26 cellular contexts compared by ENCODE assay signal in the genomic region with DNA sequence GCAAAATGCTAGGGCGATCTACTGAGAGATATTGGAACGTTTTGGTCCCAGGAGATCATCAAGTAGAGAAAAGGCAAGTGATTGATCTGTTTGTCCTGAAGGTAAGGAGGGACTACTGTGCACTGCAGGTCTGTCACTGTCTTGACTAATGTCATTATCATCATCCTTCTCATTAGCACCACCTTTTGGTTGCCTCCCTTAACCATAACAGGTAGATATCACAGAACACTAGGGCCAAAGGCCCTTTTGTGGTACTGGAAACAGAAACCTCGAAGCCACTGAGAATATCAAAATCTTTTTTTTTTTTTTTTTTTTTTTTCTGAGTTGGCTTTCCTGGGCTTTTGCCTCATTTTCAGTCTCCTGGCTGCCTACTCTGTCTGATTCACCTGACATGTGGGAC.
DNase-seq lines count a peak whose midpoint lies in the region; ATAC-seq and TF ChIP-seq lines count a peak whose summit lies in the region.
"Had no signal": no experiment of that assay in that cellular context is flagged by ENCODE, and none has a peak within 500 bp of the region (broad histone marks: within the 10 kb centered on the region; RNA-seq: fewer than 3 reads in every experiment).

No MANE protein-coding gene starts in this region.

- H3K36me3 ChIP-seq in SU-DHL-6 (ENCODE audit: low read length), result no peaks in the 10 kb centered on the region
- H3K36me3 ChIP-seq: cardiac muscle cell, neutrophil, Peyer's patch, vagina had no signal

- CTCF ChIA-PET in activated CD8-positive, alpha-beta memory T cell treated with anti-CD3 and anti-CD28 coated beads, Interleukin-2, amount 10 ng/mL, durations not matched to agents 7 days and 5 days (lab: Charles Lee), result no interaction called here

- no peaks in the 10 kb centered on the region for H3K79me2 ChIP-seq in SU-DHL-6 (ENCODE audit: insufficient read depth, low read length)

- H3K9me2 ChIP-seq in SU-DHL-6 (replicated peaks; ENCODE audit: insufficient read depth, low read length), result no peaks in the 10 kb centered on the region

- H4K20me1 ChIP-seq in SU-DHL-6 (ENCODE audit: low read depth, low read length), result no peaks in the 10 kb centered on the region

- H2AFZ ChIP-seq in SU-DHL-6 (ENCODE audit: low read depth, low read length, severe bottlenecking), result no peak overlapping the region

- ATAC-seq in GM19463 (IDR thresholded peaks at IDR 0.05; ENCODE audit: unreplicated experiment) (peak; percentile 55), HG03066 (IDR thresholded peaks at IDR 0.05; ENCODE audit: low read depth, unreplicated experiment) (peak; percentile 65)
- no peak for ATAC-seq in activated CD8-positive, alpha-beta memory T cell treated with anti-CD3 and anti-CD28 coated beads, Interleukin-2, amount 10 ng/mL, durations not matched to agents 7 days and 5 days
- no peak for ATAC-seq in natural killer cell treated with Interleukin-12 subunit alpha and Interleukin-12 subunit beta and Interleukin-15 and Interleukin-18, amount 100 ng/mL, for 72 hours
- ATAC-seq: activated T-cell treated with anti-CD3 and anti-CD28 coated beads, Interleukin-2, amount 50 U/mL, for 72 hours; stimulated activated memory B cell treated with anti-CD40 and anti-IgM and Interleukin-4, amounts not matched to agents 10 μg/mL and 1 μg/mL and 100 μg/mL, for 72 hours had no signal

- H3K4me2 ChIP-seq in SU-DHL-6 (ENCODE audit: low read depth, low read length, poor library complexity, severe bottlenecking), result no peak overlapping the region
- H3K4me2 ChIP-seq: smooth muscle cell had no signal

- TF ChIP-seq CTCF in GM12865 (IDR thresholded peaks at IDR 0.05; ENCODE audit: insufficient read depth, low read depth, low read length, missing control alignments) (no peak), SU-DHL-6 (IDR thresholded peaks at IDR 0.05; ENCODE audit: insufficient read depth, low read length, poor library complexity, severe bottlenecking) (no peak)

- H3K27ac ChIP-seq in SU-DHL-6 (ENCODE audit: low read depth, low read length), result peak overlapping the region; percentile 52
- H3K27ac ChIP-seq: cardiac muscle cell, neutrophil, Peyer's patch, vagina had no signal

- peaks cover 3% of the 10 kb centered on the region for H3K27me3 Mint-ChIP-seq in activated CD8-positive, alpha-beta memory T cell treated with anti-CD3 and anti-CD28 coated beads, Interleukin-2, amount 10 ng/mL, durations not matched to agents 7 days and 5 days
- H3K27me3 Mint-ChIP-seq in natural killer cell treated with Interleukin-12 subunit alpha and Interleukin-12 subunit beta and Interleukin-15 and Interleukin-18, amount 100 ng/mL, for 72 hours, result no peaks in the 10 kb centered on the region

- no peak overlapping the region for H3K4me3 Mint-ChIP-seq in activated CD8-positive, alpha-beta memory T cell treated with anti-CD3 and anti-CD28 coated beads, Interleukin-2, amount 10 ng/mL, durations not matched to agents 7 days and 5 days
- no peak overlapping the region for H3K4me3 Mint-ChIP-seq in natural killer cell treated with Interleukin-12 subunit alpha and Interleukin-12 subunit beta and Interleukin-15 and Interleukin-18, amount 100 ng/mL, for 72 hours
- H3K4me3 Mint-ChIP-seq: activated naive CD4-positive, alpha-beta T cell treated with anti-CD3 and anti-CD28 coated beads, Interleukin-2, amount 50 U/mL, for 24 hours; activated T-cell treated with anti-CD3 and anti-CD28 coated beads, Interleukin-2, amount 50 U/mL, for 72 hours; HFFc6; stimulated activated memory B cell treated with anti-CD40 and anti-IgM and Interleukin-4, amounts not matched to agents 10 μg/mL and 1 μg/mL and 100 μg/mL, for 72 hours; T-helper 1 cell treated with Interleukin-12 subunit alpha and Interleukin-12 subunit beta and Interleukin-4 antibody, amounts not matched to agents 30 μg/mL and 1 μg/mL, for 36 hours had no signal

- H3K9me3 ChIP-seq in SU-DHL-6 (ENCODE audit: insufficient read depth, low read length), result no peaks in the 10 kb centered on the region
- H3K9me3 ChIP-seq: neutrophil, Peyer's patch, vagina had no signal

- no peaks in the 10 kb centered on the region for H3K9me3 Mint-ChIP-seq in activated CD8-positive, alpha-beta memory T cell treated with anti-CD3 and anti-CD28 coated beads, Interleukin-2, amount 10 ng/mL, durations not matched to agents 7 days and 5 days (ENCODE audit: low read depth)
- H3K9me3 Mint-ChIP-seq in natural killer cell treated with Interleukin-12 subunit alpha and Interleukin-12 subunit beta and Interleukin-15 and Interleukin-18, amount 100 ng/mL, for 72 hours, result peaks cover 5% of the 10 kb centered on the region
- H3K9me3 Mint-ChIP-seq: activated naive CD4-positive, alpha-beta T cell treated with anti-CD3 and anti-CD28 coated beads, Interleukin-2, amount 50 U/mL, for 24 hours; HFFc6; stimulated activated memory B cell treated with anti-CD40 and anti-IgM and Interleukin-4, amounts not matched to agents 10 μg/mL and 1 μg/mL and 100 μg/mL, for 72 hours; T-helper 1 cell treated with Interleukin-12 subunit alpha and Interleukin-12 subunit beta and Interleukin-4 antibody, amounts not matched to agents 30 μg/mL and 1 μg/mL, for 36 hours had no signal

- H3K4me3 ChIP-seq in GM12865 (ENCODE audit: low read depth, low read length) (no peak overlapping the region), SU-DHL-6 (ENCODE audit: insufficient read depth, low read length, poor library complexity, severe bottlenecking) (no peak overlapping the region)
- H3K4me3 ChIP-seq: cardiac muscle cell, Peyer's patch, smooth muscle cell, vagina had no signal

- no peaks in the 10 kb centered on the region for H3K4me1 Mint-ChIP-seq in activated CD8-positive, alpha-beta memory T cell treated with anti-CD3 and anti-CD28 coated beads, Interleukin-2, amount 10 ng/mL, durations not matched to agents 7 days and 5 days
- H3K4me1 Mint-ChIP-seq in natural killer cell treated with Interleukin-12 subunit alpha and Interleukin-12 subunit beta and Interleukin-15 and Interleukin-18, amount 100 ng/mL, for 72 hours (ENCODE audit: low read depth in 2 of 2), result no peaks in the 10 kb centered on the region
- H3K4me1 Mint-ChIP-seq: activated naive CD4-positive, alpha-beta T cell treated with anti-CD3 and anti-CD28 coated beads, Interleukin-2, amount 50 U/mL, for 24 hours; stimulated activated memory B cell treated with anti-CD40 and anti-IgM and Interleukin-4, amounts not matched to agents 10 μg/mL and 1 μg/mL and 100 μg/mL, for 72 hours had no signal

- no peak overlapping the region for H3K9ac ChIP-seq in SU-DHL-6 (ENCODE audit: low read length)

- no peaks in the 10 kb centered on the region for H3K27me3 ChIP-seq in SU-DHL-6 (ENCODE audit: low read length)
- H3K27me3 ChIP-seq: cardiac muscle cell, neutrophil, Peyer's patch, vagina had no signal

- H3F3A ChIP-seq in SU-DHL-6 (ENCODE audit: insufficient read depth), result no peaks in the 10 kb centered on the region

- DNase-seq in GM12865 (ENCODE audit: low read depth), result peak; percentile 13
- DNase-seq in activated CD8-positive, alpha-beta memory T cell treated with anti-CD3 and anti-CD28 coated beads, Interleukin-2, amount 10 ng/mL, durations not matched to agents 7 days and 5 days, result no peak
- DNase-seq in activated naive CD4-positive, alpha-beta T cell treated with Interleukin-2 at 50 U/mL for 16 hours, result no peak
- no peak for DNase-seq in natural killer cell treated with Interleukin-12 subunit alpha and Interleukin-12 subunit beta and Interleukin-15 and Interleukin-18, amount 100 ng/mL, for 72 hours (ENCODE audit: low spot score)
- no peak for DNase-seq in mucosa of gallbladder (ENCODE audit: low spot score)
- DNase-seq: activated CD4-positive, alpha-beta T cell treated with anti-CD3 and anti-CD28 coated beads for 48 hours; activated T-cell treated with anti-CD3 and anti-CD28 coated beads, Interleukin-2, amount 50 U/mL, for 72 hours; anterior cingulate cortex; cortex of kidney; GDM1; HFFc6; NCI-H1048; NCI-H2029 treated with DMSO at 0.1 percent for 48 hours; NCI-H345; NK-92 treated with Interleukin-12 subunit alpha and Interleukin-12 subunit beta, amount 100 ng/mL, for 24 hours; Peyer's patch had no signal

- no peak overlapping the region for H3K27ac Mint-ChIP-seq in activated CD8-positive, alpha-beta memory T cell treated with anti-CD3 and anti-CD28 coated beads, Interleukin-2, amount 10 ng/mL, durations not matched to agents 7 days and 5 days
- H3K27ac Mint-ChIP-seq in natural killer cell treated with Interleukin-12 subunit alpha and Interleukin-12 subunit beta and Interleukin-15 and Interleukin-18, amount 100 ng/mL, for 72 hours, result no peak overlapping the region
- H3K27ac Mint-ChIP-seq: activated naive CD4-positive, alpha-beta T cell treated with anti-CD3 and anti-CD28 coated beads, Interleukin-2, amount 50 U/mL, for 24 hours; activated T-cell treated with anti-CD3 and anti-CD28 coated beads, Interleukin-2, amount 50 U/mL, for 72 hours; HFFc6; stimulated activated memory B cell treated with anti-CD40 and anti-IgM and Interleukin-4, amounts not matched to agents 10 μg/mL and 1 μg/mL and 100 μg/mL, for 72 hours; T-helper 1 cell treated with Interleukin-12 subunit alpha and Interleukin-12 subunit beta and Interleukin-4 antibody, amounts not matched to agents 30 μg/mL and 1 μg/mL, for 36 hours had no signal

- H3K36me3 Mint-ChIP-seq in activated CD8-positive, alpha-beta memory T cell treated with anti-CD3 and anti-CD28 coated beads, Interleukin-2, amount 10 ng/mL, durations not matched to agents 7 days and 5 days, result no peaks in the 10 kb centered on the region
- no peaks in the 10 kb centered on the region for H3K36me3 Mint-ChIP-seq in natural killer cell treated with Interleukin-12 subunit alpha and Interleukin-12 subunit beta and Interleukin-15 and Interleukin-18, amount 100 ng/mL, for 72 hours
- H3K36me3 Mint-ChIP-seq: activated naive CD4-positive, alpha-beta T cell treated with anti-CD3 and anti-CD28 coated beads, Interleukin-2, amount 50 U/mL, for 24 hours; stimulated activated memory B cell treated with anti-CD40 and anti-IgM and Interleukin-4, amounts not matched to agents 10 μg/mL and 1 μg/mL and 100 μg/mL, for 72 hours had no signal

Comparison
In these comparisons a context has a peak if more than half of its experiments do, and no peak if none do; other contexts are left out.
1. ATAC-seq: peak in GM19463 (single experiment) and HG03066 (single experiment); none in activated CD8-positive, alpha-beta memory T cell treated with anti-CD3 and anti-CD28 coated beads, Interleukin-2, amount 10 ng/mL, durations not matched to agents 7 days and 5 days (single experiment) and natural killer cell treated with Interleukin-12 subunit alpha and Interleukin-12 subunit beta and Interleukin-15 and Interleukin-18, amount 100 ng/mL, for 72 hours (0 of 2).